ENCODE assay signal across 1 cellular context in genomic region chr17:75265614-75266314, GRCh38.
TF ChIP-seq lines count a peak whose summit lies in the region.

No MANE protein-coding gene starts in this region.

TF ChIP-seq in H1, 55 proteins besides CTCF, POLR2A, EP300 and RAD21:
- TF ChIP-seq CBX5 (IDR thresholded peaks at IDR 0.05; ENCODE audit: low read depth, low read length): no peak
- no peak for TF ChIP-seq YY1 (IDR thresholded peaks at IDR 0.05; ENCODE audit: low read depth, low read length)
- TF ChIP-seq FOSL1 (IDR thresholded peaks at IDR 0.05; ENCODE audit: insufficient read depth, low read depth, low read length): no peak
- TF ChIP-seq SRF (IDR thresholded peaks at IDR 0.05; ENCODE audit: low read depth, low read length): no peak
